ENCODE assay signal across 9 cellular contexts in genomic region chr18:9898792-9899549, GRCh38. TPM values are rescaled to one million over a fixed set of nuclear protein-coding genes. Genes with fewer than 3 reads are reported as not detected.
A peak's percentile ranks its signal among the peaks of the same experiment; 100 is the strongest.
DNase-seq lines count a peak whose midpoint lies in the region; ATAC-seq, FAIRE-seq and TF ChIP-seq lines count a peak whose summit lies in the region.
"Had no signal": no experiment of that assay in that cellular context is flagged by ENCODE, and none has a peak within 500 bp of the region (broad histone marks: within the 10 kb centered on the region; RNA-seq: fewer than 3 reads in every experiment).

No MANE protein-coding gene starts in this region.

- no peaks in the 10 kb centered on the region for H4K20me1 ChIP-seq in osteoblast (ENCODE audit: insufficient read depth, low read length)
- H4K20me1 ChIP-seq: BLaER1 treated with 17β-estradiol and CSF1 and Interleukin-3, amounts not matched to agents 10 nM and 100 nM had no signal

- TF ChIP-seq CTCF in A549 (IDR thresholded peaks at IDR 0.05), result no peak
- no peak for TF ChIP-seq CTCF in RWPE2 (IDR thresholded peaks at IDR 0.05; ENCODE audit: poor library complexity, severe bottlenecking)
- TF ChIP-seq CTCF in foreskin fibroblast (IDR thresholded peaks at IDR 0.05; ENCODE audit: low read depth, low read length), result no peak
- no peak for TF ChIP-seq CTCF in osteoblast (IDR thresholded peaks at IDR 0.05; ENCODE audit: extremely low read depth, low read depth, low read length)

- no peaks in the 10 kb centered on the region for H3K79me2 ChIP-seq in osteoblast (ENCODE audit: insufficient read depth, low read length)

- POLR2A ChIA-PET in A549 (lab: Yijun Ruan, JAX), result interaction anchor here (0.9 to 1.2 kb wide), 2 partner anchors 15 to 22 kb away, joined by 6 read pairs; partner anchors contain the start of gene VAPA

- H3K4me2 ChIP-seq in A549 (peak overlapping the region; percentile 75), osteoblast (ENCODE audit: insufficient read depth, low read length) (no peak overlapping the region)

- no peaks in the 10 kb centered on the region for H3K36me3 ChIP-seq in RWPE2 (ENCODE audit: low read depth)
- H3K36me3 ChIP-seq in osteoblast (ENCODE audit: insufficient read depth, low read length), result no peaks in the 10 kb centered on the region
- H3K36me3 ChIP-seq: BLaER1 treated with 17β-estradiol and CSF1 and Interleukin-3, amounts not matched to agents 10 nM and 100 nM had no signal

- H3K4me1 ChIP-seq in A549, result peaks cover 35% of the 10 kb centered on the region
- peaks cover 25% of the 10 kb centered on the region for H3K4me1 ChIP-seq in RWPE2 (ENCODE audit: insufficient read depth, poor library complexity, severe bottlenecking)
- H3K4me1 ChIP-seq in osteoblast (ENCODE audit: insufficient read depth, low read length), result peaks cover 10% of the 10 kb centered on the region

- H3K9me3 ChIP-seq in A549 (no peaks in the 10 kb centered on the region), RWPE2 (ENCODE audit: severe bottlenecking) (no peaks in the 10 kb centered on the region), osteoblast (ENCODE audit: low read depth, low read length) (no peaks in the 10 kb centered on the region)
- H3K9me3 ChIP-seq: BLaER1 treated with 17β-estradiol and CSF1 and Interleukin-3, amounts not matched to agents 10 nM and 100 nM had no signal

- DNase-seq in A549 (ENCODE audit: low read depth in 1 of 2, low spot score in 1 of 2) (peak in 1 of 2 experiments; percentile 82), RWPE2 (ENCODE audit: low spot score) (no peak), foreskin fibroblast (peak; percentile 52 to 63), 8988T (no peak), osteoblast (ENCODE audit: insufficient read length, low spot score, missing footprints) (no peak), NCI-H226 (no peak)
- DNase-seq in activated effector memory CD4-positive, alpha-beta T cell treated with Interleukin-2 at 50 U/mL for 16 hours, result no peak

- H2AFZ ChIP-seq in osteoblast (ENCODE audit: low read length), result no peak overlapping the region

- no peak for TF ChIP-seq POLR2A in A549 (IDR thresholded peaks at IDR 0.05; ENCODE audit: low read length)

- peak; percentile 73 to 92 for ATAC-seq in A549
- ATAC-seq in HG03196 (IDR thresholded peaks at IDR 0.05; ENCODE audit: unreplicated experiment), result peak; percentile 79
- ATAC-seq in RWPE2 (ENCODE audit: low read depth), result peak; percentile 63

- TF ChIP-seq EP300 in A549 (IDR thresholded peaks at IDR 0.05), result no peak

- H3K4me3 ChIP-seq in A549 (no peak overlapping the region), RWPE2 (ENCODE audit: severe bottlenecking) (no peak overlapping the region), foreskin fibroblast (ENCODE audit: low read depth in 1 of 2, low read length in 2 of 2) (no peak overlapping the region), osteoblast (ENCODE audit: insufficient read depth, low read length) (no peak overlapping the region)
- H3K4me3 ChIP-seq: BLaER1 treated with 17β-estradiol and CSF1 and Interleukin-3, amounts not matched to agents 10 nM and 100 nM had no signal

- H3K27ac ChIP-seq in A549, result peak overlapping the region; percentile 72 to 85
- peak overlapping the region; percentile 41 for H3K27ac ChIP-seq in RWPE2 (ENCODE audit: poor library complexity, severe bottlenecking)
- H3K27ac ChIP-seq in osteoblast (ENCODE audit: low read depth, low read length), result no peak overlapping the region
- H3K27ac ChIP-seq: BLaER1 treated with 17β-estradiol and CSF1 and Interleukin-3, amounts not matched to agents 10 nM and 100 nM had no signal

- TF ChIP-seq RAD21 in A549 (conservative IDR thresholded peaks at IDR 0.05 in 1 of 2, IDR thresholded peaks at IDR 0.05 in 1 of 2), result no peak

- no peak for FAIRE-seq in A549 (lab: Jason Lieb, UNC)

- WGBS in A549 (ENCODE audit: missing lambda C conversion rate), result 21% methylated on average over 11 of the region's 11 CpGs

- CTCF ChIA-PET in A549 (lab: Yijun Ruan, JAX), result interaction anchor here (0.6 kb wide), 1 partner anchor 302 kb away, joined by 4 read pairs; no protein-coding TSS in a partner anchor

- no peaks in the 10 kb centered on the region for H3K27me3 ChIP-seq in RWPE2 (ENCODE audit: insufficient read depth, poor library complexity, severe bottlenecking)
- no peaks in the 10 kb centered on the region for H3K27me3 ChIP-seq in osteoblast (ENCODE audit: insufficient read depth, low read length)
- H3K27me3 ChIP-seq: BLaER1 treated with 17β-estradiol and CSF1 and Interleukin-3, amounts not matched to agents 10 nM and 100 nM had no signal

TF ChIP-seq in A549, 52 proteins besides CTCF, POLR2A, EP300 and RAD21:
- TF ChIP-seq FOSL2 (IDR thresholded peaks at IDR 0.05) (no peak), FOSL2 (CRISPR knock-in tag; IDR thresholded peaks at IDR 0.05) (peak; percentile 68), GATA3 (IDR thresholded peaks at IDR 0.05; ENCODE audit: borderline replicate concordance) (peak; percentile 81), MAX (IDR thresholded peaks at IDR 0.05) (0 out of 2 replicates have a peak, but pooled peaks have one; percentile 23), NPAS2 (CRISPR knock-in tag; IDR thresholded peaks at IDR 0.05; ENCODE audit: borderline replicate concordance) (no peak)
TF ChIP-seq in A549: peak in this region for 3.

RNA-seq across cellular contexts. Expression of gene TXNDC2, which starts 13.2 kb away (rescaled TPM):
- polyA plus RNA-seq in A549 (2011; rRNA removed) (0.16 TPM in 1 of 2 replicates, not detected in the other), A549 (2017; fragmentation: RNase III; extraction: RNeasy Plus Mini Kit Qiagen cat#74134 plus additional on column Dnase treatment) (0.06 to 0.12 TPM in 2 of 3 replicates, not detected in the other)
- 0.05 and 0.09 TPM in 2 replicates for polyA plus RNA-seq in A549 (2012; cell fraction: cytosol; rRNA removed)
- polyA plus RNA-seq in A549 (2012; cell fraction: nucleus; rRNA removed), result 0.12 TPM in 1 of 2 replicates, not detected in the other
- polyA minus RNA-seq in A549 (2011; rRNA and poly(A)+ RNA removed), result 0.37 TPM in 1 of 2 replicates, not detected in the other
- total RNA-seq in osteoblast, result 0.29 and 0.36 TPM in 2 replicates

RNA-seq across cellular contexts. Expression of gene VAPA, which starts 14.8 kb away (rescaled TPM):
- polyA plus RNA-seq in A549 (2011; rRNA removed) (356 and 391 TPM in 2 replicates), A549 (2017; fragmentation: RNase III; extraction: RNeasy Plus Mini Kit Qiagen cat#74134 plus additional on column Dnase treatment) (158 to 166 TPM (median 161 TPM) in 3 replicates)
- polyA plus RNA-seq in A549 (2012; cell fraction: cytosol; rRNA removed), result 99.8 and 102 TPM in 2 replicates
- 37.3 and 47.0 TPM in 2 replicates for polyA plus RNA-seq in A549 (2012; cell fraction: nucleus; rRNA removed)
- polyA minus RNA-seq in A549 (2011; rRNA and poly(A)+ RNA removed), result 72.5 and 89.1 TPM in 2 replicates
- 277 and 316 TPM in 2 replicates for total RNA-seq in osteoblast

Comparison
In these comparisons a context has a peak if more than half of its experiments do, and no peak if none do; other contexts are left out.
1. DNase-seq: peak in foreskin fibroblast (2 of 2); none in RWPE2 (single experiment), 8988T (single experiment), activated effector memory CD4-positive, alpha-beta T cell treated with Interleukin-2 at 50 U/mL for 16 hours (single experiment), osteoblast (single experiment) and NCI-H226 (single experiment).
2. Peak in every context shown above with its lines, with median percentiles within 50 percentile points of each other: ATAC-seq.